ENCODE assay signal across 1 cellular context in genomic region chr1:155989242-155989991, GRCh38.
TF ChIP-seq lines count a peak whose summit lies in the region.

No MANE protein-coding gene starts in this region.

TF ChIP-seq in GM12891, 5 proteins besides CTCF, POLR2A, EP300 and RAD21:
- no peak for TF ChIP-seq PAX5 (IDR thresholded peaks at IDR 0.05; ENCODE audit: insufficient read depth, low read length, severe bottlenecking)
- TF ChIP-seq POLR2AphosphoS5 (IDR thresholded peaks at IDR 0.05; ENCODE audit: low read depth, low read length), result no peak
- TF ChIP-seq SPI1 (IDR thresholded peaks at IDR 0.05; ENCODE audit: low read depth, low read length), result no peak
- no peak for TF ChIP-seq TAF1 (IDR thresholded peaks at IDR 0.05; ENCODE audit: low read depth, low read length)
- no peak for TF ChIP-seq POU2F2 (IDR thresholded peaks at IDR 0.05; ENCODE audit: low read depth, low read length)
TF ChIP-seq in GM12891: peak in this region for 0.
